33 cellular contexts compared by ENCODE assay signal in genomic region chr12:5402536-5402935, GRCh38. TPM values are rescaled to one million over a fixed set of nuclear protein-coding genes. Genes with fewer than 3 reads are reported as not detected.
"Had no signal": no experiment of that assay in that cellular context is flagged by ENCODE, and none has a peak within 500 bp of the region (broad histone marks: within the 10 kb centered on the region; RNA-seq: fewer than 3 reads in every experiment).

No MANE protein-coding gene starts in this region.

- H3K9me3 ChIP-seq: adrenal gland, body of pancreas, breast epithelium had no signal

- H3K36me3 ChIP-seq: adrenal gland, brain microvascular endothelial cell, breast epithelium had no signal

- ATAC-seq: activated CD8-positive, alpha-beta T cell treated with anti-CD3 and anti-CD28 coated beads for 36 hours; activated naive CD4-positive, alpha-beta T cell treated with anti-CD3 and anti-CD28 coated beads, Interleukin-2, amount 50 U/mL, for 72 hours; activated T-cell treated with anti-CD3 and anti-CD28 coated beads, Interleukin-2, amount 50 U/mL, for 4 hours; activated T-cell treated with anti-CD3 and anti-CD28 coated beads, Interleukin-2, amount 50 U/mL, for 72 hours; activated T-helper 17 cell treated with anti-CD3 and anti-CD28 coated beads, Interleukin-2, amount 50 U/mL, for 72 hours; body of pancreas had no signal

- H3K27ac ChIP-seq: adrenal gland, body of pancreas, brain microvascular endothelial cell, breast epithelium, VCaP had no signal

- H3K27me3 ChIP-seq: adrenal gland, body of pancreas, brain microvascular endothelial cell, breast epithelium had no signal

- H3K4me3 ChIP-seq: adrenal gland, body of pancreas, breast epithelium had no signal

- H3K4me1 ChIP-seq: adrenal gland, body of pancreas, breast epithelium had no signal

- DNase-seq: activated B cell treated with CpG ODN at 0.5 μM for 24 hours; activated CD4-positive, alpha-beta memory T cell treated with anti-CD3 and anti-CD28 coated beads for 36 hours; activated CD4-positive, alpha-beta T cell treated with anti-CD3 and anti-CD28 coated beads for 4 hours; activated CD4-positive, alpha-beta T cell treated with anti-CD3 and anti-CD28 coated beads, Interleukin-2, amount 10 ng/mL, durations not matched to agents 24 days and 14 days; activated CD4-positive, alpha-beta T cell treated with anti-CD3 and anti-CD28 coated beads, Interleukin-2, amount 50 U/mL, for 1 hour; activated CD4-positive, alpha-beta T cell treated with anti-CD3 and anti-CD28 coated beads, Interleukin-2, amount 50 U/mL, for 4 hours; activated CD4-positive, CD25-positive, alpha-beta regulatory T cell treated with anti-CD3 and anti-CD28 coated beads, Interleukin-2, amount 50 U/mL, for 72 hours; activated CD8-positive, alpha-beta memory T cell treated with anti-CD3 and anti-CD28 coated beads, Interleukin-2, amount 50 U/mL, for 4 hours; activated CD8-positive, alpha-beta T cell treated with anti-CD3 and anti-CD28 coated beads for 36 hours; activated effector memory CD4-positive, alpha-beta T cell treated with anti-CD3 and anti-CD28 coated beads, Interleukin-2, amount 50 U/mL, for 16 hours; activated gamma-delta T cell treated with Interleukin-2 at 50 U/mL for 16 hours; activated naive CD4-positive, alpha-beta T cell; activated naive CD4-positive, alpha-beta T cell treated with anti-CD3 and anti-CD28 coated beads for 36 hours; activated naive CD4-positive, alpha-beta T cell treated with anti-CD3 and anti-CD28 coated beads, Interleukin-2, amount 50 U/mL, for 16 hours; activated naive CD8-positive, alpha-beta T cell treated with anti-CD3 and anti-CD28 coated beads for 36 hours; activated T-cell treated with anti-CD3 and anti-CD28 coated beads for 4 hours; activated T-cell treated with anti-CD3 and anti-CD28 coated beads, Interleukin-2, amount 50 U/mL, for 1 hour; activated T-cell treated with anti-CD3 and anti-CD28 coated beads, Interleukin-2, amount 50 U/mL, for 4 hours; activated T-cell treated with anti-CD3 and anti-CD28 coated beads, Interleukin-2, amount 50 U/mL, for 72 hours; adrenal gland; amniotic stem cell; aorta; body of pancreas; brain microvascular endothelial cell; central memory CD4-positive, alpha-beta T cell; T-helper 2 cell; T-helper 9 cell had no signal

RNA-seq across cellular contexts. Expression of gene NTF3, which starts 29.4 kb away (rescaled TPM):
- total RNA-seq: activated B cell treated with CpG ODN at 0.5 μM for 24 hours; activated CD4-positive, alpha-beta memory T cell treated with anti-CD3 and anti-CD28 coated beads for 36 hours; activated CD4-positive, alpha-beta T cell treated with anti-CD3 and anti-CD28 coated beads, Interleukin-2, amount 10 ng/mL, durations not matched to agents 24 days and 14 days; activated CD8-positive, alpha-beta memory T cell treated with anti-CD3 and anti-CD28 coated beads for 36 hours; activated CD8-positive, alpha-beta T cell treated with anti-CD3 and anti-CD28 coated beads for 36 hours; activated naive CD4-positive, alpha-beta T cell treated with anti-CD3 and anti-CD28 coated beads for 36 hours; activated naive CD4-positive, alpha-beta T cell treated with anti-CD3 and anti-CD28 coated beads, Interleukin-2, amount 50 U/mL, for 72 hours; activated naive CD8-positive, alpha-beta T cell treated with anti-CD3 and anti-CD28 coated beads for 36 hours; activated T-cell treated with anti-CD3 and anti-CD28 coated beads, Interleukin-2, amount 50 U/mL, for 4 hours; activated T-cell treated with anti-CD3 and anti-CD28 coated beads, Interleukin-2, amount 50 U/mL, for 72 hours; activated T-helper 1 cell treated with anti-CD3 and anti-CD28 coated beads, Interleukin-12 subunit alpha, Interleukin-12 subunit beta, Interleukin-2, Interleukin-4 antibody, amounts not matched to agents 30 ng/mL and 10 ng/mL and 1 ng/mL, durations not matched to agents 14 hours and 24 hours and 36 hours; activated T-helper 17 cell treated with anti-CD3 and anti-CD28 coated beads, Interleukin-2, amount 50 U/mL, for 72 hours; body of pancreas had no signal
